In genomic region chr1:38004284-38005101, GRCh38 we compare ENCODE assay signal across 1 cellular context.
TF ChIP-seq lines count a peak whose summit lies in the region.

No MANE protein-coding gene starts in this region.

TF ChIP-seq in HepG2, 621 proteins besides CTCF, POLR2A, EP300 and RAD21 (continued from another document):
- TF ChIP-seq ZBTB40 (IDR thresholded peaks at IDR 0.05): no peak
- TF ChIP-seq ZBTB40 (CRISPR knock-in tag; IDR thresholded peaks at IDR 0.05): peak; percentile 26; the same call in 1 of the 2 replicates
- no peak for TF ChIP-seq TFAP4 (IDR thresholded peaks at IDR 0.05; ENCODE audit: borderline replicate concordance, low read depth)
- TF ChIP-seq ZSCAN21 (CRISPR knock-in tag; IDR thresholded peaks at IDR 0.05; ENCODE audit: borderline replicate concordance): no peak
- no peak for TF ChIP-seq NFYB (CRISPR knock-in tag; IDR thresholded peaks at IDR 0.05)
- TF ChIP-seq PHF8 (CRISPR knock-in tag; IDR thresholded peaks at IDR 0.05): peak; percentile 22; the same call in 1 of the 2 replicates
- TF ChIP-seq ZNF616 (CRISPR knock-in tag; IDR thresholded peaks at IDR 0.05; ENCODE audit: low read depth): no peak
- TF ChIP-seq RCOR2 (CRISPR knock-in tag; IDR thresholded peaks at IDR 0.05): no peak
- no peak for TF ChIP-seq GMEB1 (CRISPR knock-in tag; IDR thresholded peaks at IDR 0.05; ENCODE audit: borderline replicate concordance)
- no peak for TF ChIP-seq PAX8 (CRISPR knock-in tag; IDR thresholded peaks at IDR 0.05; ENCODE audit: borderline replicate concordance)
- no peak for TF ChIP-seq FIP1L1 (IDR thresholded peaks at IDR 0.05; ENCODE audit: borderline replicate concordance, insufficient read depth, low read depth, low read length)
- no peak for TF ChIP-seq IKZF4 (CRISPR knock-in tag; IDR thresholded peaks at IDR 0.05; ENCODE audit: borderline replicate concordance, low read depth, not compliant biosample characterization)
- TF ChIP-seq ZNF777 (CRISPR knock-in tag; IDR thresholded peaks at IDR 0.05): peak; percentile 14; the same call in 1 of the 2 replicates
- TF ChIP-seq CBFB (CRISPR knock-in tag; IDR thresholded peaks at IDR 0.05): no peak
- no peak for TF ChIP-seq ZNF484 (CRISPR knock-in tag; IDR thresholded peaks at IDR 0.05; ENCODE audit: borderline replicate concordance, low read depth)
- no peak for TF ChIP-seq HNRNPH1 (optimal IDR thresholded peaks at IDR 0.05; ENCODE audit: low read depth, low read length)
- no peak for TF ChIP-seq ZNF75D (CRISPR knock-in tag; IDR thresholded peaks at IDR 0.05; ENCODE audit: borderline replicate concordance)
- no peak for TF ChIP-seq ZNF619 (CRISPR knock-in tag; IDR thresholded peaks at IDR 0.05)
- no peak for TF ChIP-seq ZNF598 (CRISPR knock-in tag; IDR thresholded peaks at IDR 0.05; ENCODE audit: borderline replicate concordance)
- TF ChIP-seq EHMT2 (IDR thresholded peaks at IDR 0.05; ENCODE audit: borderline replicate concordance, low read depth, low read length): no peak
- TF ChIP-seq TAF1 (CRISPR knock-in tag; IDR thresholded peaks at IDR 0.05): 0 out of 2 replicates have a peak, but pooled peaks have one; percentile 9
- no peak for TF ChIP-seq ZNF615 (CRISPR knock-in tag; IDR thresholded peaks at IDR 0.05; ENCODE audit: borderline replicate concordance)
- TF ChIP-seq POGK (CRISPR knock-in tag; conservative IDR thresholded peaks at IDR 0.05): no peak
- no peak for TF ChIP-seq ZNF550 (CRISPR knock-in tag; IDR thresholded peaks at IDR 0.05; ENCODE audit: borderline replicate concordance)
- no peak for TF ChIP-seq ZBED4 (CRISPR knock-in tag; IDR thresholded peaks at IDR 0.05; ENCODE audit: borderline replicate concordance)
- TF ChIP-seq ZNF276 (CRISPR knock-in tag; IDR thresholded peaks at IDR 0.05; ENCODE audit: low read depth): no peak
- no peak for TF ChIP-seq ZBTB3 (CRISPR knock-in tag; IDR thresholded peaks at IDR 0.05; ENCODE audit: borderline replicate concordance, low read depth)
- 0 out of 2 replicates have a peak, but pooled peaks have one; percentile 25 for TF ChIP-seq SRY (CRISPR knock-in tag; IDR thresholded peaks at IDR 0.05)
- TF ChIP-seq ZNF280B (CRISPR knock-in tag; IDR thresholded peaks at IDR 0.05; ENCODE audit: borderline replicate concordance): no peak
- TF ChIP-seq HNF4A (CRISPR knock-in tag; IDR thresholded peaks at IDR 0.05): no peak
- TF ChIP-seq HMGA1 (CRISPR knock-in tag; conservative IDR thresholded peaks at IDR 0.05): no peak
- no peak for TF ChIP-seq ZNF841 (CRISPR knock-in tag; IDR thresholded peaks at IDR 0.05; ENCODE audit: borderline replicate concordance)
- 0 out of 2 replicates have a peak, but pooled peaks have one; percentile 21 for TF ChIP-seq HNF1B (CRISPR knock-in tag; IDR thresholded peaks at IDR 0.05)
